Comparison of ENCODE assay signal across 14 cellular contexts in the genomic region with DNA sequence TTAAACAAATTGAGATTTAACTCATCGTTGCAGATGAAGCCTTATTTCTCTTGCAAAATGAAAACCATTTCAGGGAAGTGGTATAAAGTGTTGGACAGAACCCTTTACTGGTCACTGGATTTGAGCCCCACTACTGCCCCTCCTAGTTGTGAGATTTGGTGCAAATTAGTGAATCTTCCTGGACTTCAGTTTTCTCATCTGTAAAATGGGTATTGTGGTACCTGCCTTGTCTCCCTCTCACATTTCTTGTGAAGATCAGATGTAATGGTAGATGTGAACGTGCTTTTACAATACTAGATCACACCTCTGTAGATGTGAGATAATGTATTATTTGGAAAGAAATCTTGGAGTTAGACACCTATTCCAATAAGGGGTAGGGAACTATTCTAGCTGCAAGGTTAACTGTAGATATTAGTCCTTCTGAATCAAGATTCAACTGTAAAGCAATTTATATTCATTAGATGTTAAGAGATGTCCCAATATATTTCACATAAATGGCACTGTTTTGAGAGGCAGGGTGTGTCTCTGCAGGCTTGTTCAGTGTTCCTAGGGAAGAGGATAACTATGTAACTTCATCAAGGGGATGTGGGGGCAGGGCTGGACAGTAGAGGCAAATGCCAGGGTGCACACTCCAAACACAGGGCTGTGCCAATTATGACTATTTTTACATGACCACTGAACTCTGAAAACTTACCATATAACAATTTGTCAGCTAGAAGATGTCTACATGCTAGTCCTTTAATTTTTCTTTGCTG.
DNase-seq lines count a peak whose midpoint lies in the region; ATAC-seq and TF ChIP-seq lines count a peak whose summit lies in the region.
"Had no signal": no experiment of that assay in that cellular context is flagged by ENCODE, and none has a peak within 500 bp of the region (broad histone marks: within the 10 kb centered on the region; RNA-seq: fewer than 3 reads in every experiment).

No MANE protein-coding gene starts in this region.

- peak in 1 of 4 donors; percentile 31 for ATAC-seq in heart left ventricle
- ATAC-seq in Right ventricle myocardium inferior: no peak
- ATAC-seq in GM19035 (IDR thresholded peaks at IDR 0.05; ENCODE audit: unreplicated experiment): no peak
- ATAC-seq in GM21576 (IDR thresholded peaks at IDR 0.05; ENCODE audit: unreplicated experiment): no peak
- ATAC-seq: effector memory CD8-positive, alpha-beta T cell; mucosa of descending colon had no signal

- peaks cover 11% of the 10 kb centered on the region for H3K4me1 Mint-ChIP-seq in endodermal cell
- H3K4me1 Mint-ChIP-seq in nephron: peaks cover 58% of the 10 kb centered on the region

- H3K27ac Mint-ChIP-seq in endodermal cell (no peak overlapping the region), nephron (peak overlapping the region; percentile 7 to 94 (median 59))
- H3K27ac Mint-ChIP-seq: effector memory CD8-positive, alpha-beta T cell had no signal

- no peak for TF ChIP-seq CTCF in heart left ventricle (IDR thresholded peaks at IDR 0.05)
- TF ChIP-seq CTCF in endodermal cell (conservative IDR thresholded peaks at IDR 0.05): no peak
- no peak for TF ChIP-seq CTCF in nephron (IDR thresholded peaks at IDR 0.05; ENCODE audit: unreplicated experiment in 3 of 3)

- H3K9me3 Mint-ChIP-seq in endodermal cell (peaks cover 2% of the 10 kb centered on the region), nephron (peaks cover 3% of the 10 kb centered on the region)
- H3K9me3 Mint-ChIP-seq: effector memory CD8-positive, alpha-beta T cell had no signal

- H3K4me3 Mint-ChIP-seq in endodermal cell (no peak overlapping the region), nephron (peak overlapping the region in 2 of 3 experiments; percentile 35 to 57)
- H3K4me3 Mint-ChIP-seq: effector memory CD8-positive, alpha-beta T cell had no signal

- no peak overlapping the region for H3K9ac ChIP-seq in endodermal cell (ENCODE audit: extremely low read depth, low read length, poor library complexity, severe bottlenecking)

- H3K27me3 ChIP-seq in heart left ventricle (no peaks in the 10 kb centered on the region), endodermal cell (ENCODE audit: control insufficient read depth, insufficient read depth, low read length, poor library complexity, severe bottlenecking) (no peaks in the 10 kb centered on the region)
- H3K27me3 ChIP-seq: tibial nerve had no signal

- no peak for DNase-seq in heart left ventricle
- DNase-seq in Right ventricle myocardium inferior (ENCODE audit: missing footprints): no peak
- no peak for DNase-seq in endodermal cell
- DNase-seq in globus pallidus (ENCODE audit: low spot score): no peak
- no peak for DNase-seq in occipital lobe (lab: John Stamatoyannopoulos, UW)
- DNase-seq: activated T-cell treated with anti-CD3 and anti-CD28 coated beads, Interleukin-2, amount 50 U/mL, for 1 hour; effector memory CD8-positive, alpha-beta T cell; mucosa of descending colon; small intestine had no signal

- H3K36me3 Mint-ChIP-seq in endodermal cell (ENCODE audit: low read depth) (no peaks in the 10 kb centered on the region), nephron (ENCODE audit: low read depth) (no peaks in the 10 kb centered on the region)

- H3K9me3 ChIP-seq in heart left ventricle (peaks cover 0 to 5% (median 0%) of the 10 kb centered on the region in 12 donors), endodermal cell (ENCODE audit: control insufficient read depth, low read length) (no peaks in the 10 kb centered on the region)
- H3K9me3 ChIP-seq: mucosa of descending colon, tibial nerve had no signal

- no peak for TF ChIP-seq POLR2A in heart left ventricle (IDR thresholded peaks at IDR 0.05)

- peaks cover 2% of the 10 kb centered on the region for H3K27me3 Mint-ChIP-seq in endodermal cell (ENCODE audit: insufficient read depth)
- H3K27me3 Mint-ChIP-seq in nephron (ENCODE audit: low read depth): no peaks in the 10 kb centered on the region

- H3K36me3 ChIP-seq in heart left ventricle: no peaks in the 10 kb centered on the region
- no peaks in the 10 kb centered on the region for H3K36me3 ChIP-seq in endodermal cell (ENCODE audit: control insufficient read depth, insufficient read depth, low read length)
- H3K36me3 ChIP-seq: tibial nerve had no signal

- H3K4me1 ChIP-seq in heart left ventricle (peaks cover 0 to 32% (median 12%) of the 10 kb centered on the region in 12 donors), endodermal cell (ENCODE audit: control insufficient read depth, insufficient read depth, low read length) (no peaks in the 10 kb centered on the region)

- 77 to 86% (median 82%) methylated on average over 2 of the region's 2 CpGs for WGBS in heart left ventricle, 4 donors
- WGBS in endodermal cell (ENCODE audit: insufficient coverage in 1 of 2, insufficient read length in 1 of 2), 2 experiments: 83 to 91% methylated on average over 1 to 2 of the region's 2 CpGs

- peak overlapping the region in 2 of 12 donors; percentile 18 to 48 for H3K27ac ChIP-seq in heart left ventricle
- H3K27ac ChIP-seq in endodermal cell (ENCODE audit: low read depth, low read length): peak overlapping the region; percentile 30
- H3K27ac ChIP-seq: HL-60, tibial nerve had no signal

- intact Hi-C loops in heart left ventricle (cut with DNase I): no loop called here
- intact Hi-C loops in Right ventricle myocardium inferior (cut with DNase I): no loop called here

- H3K4me3 ChIP-seq in heart left ventricle (peak overlapping the region in 9 of 12 donors; percentile 7 to 50 (median 33)), endodermal cell (ENCODE audit: low read length) (no peak overlapping the region)
- H3K4me3 ChIP-seq: mucosa of descending colon had no signal
